ENCODE assay signal across 8 cellular contexts in the genomic region with DNA sequence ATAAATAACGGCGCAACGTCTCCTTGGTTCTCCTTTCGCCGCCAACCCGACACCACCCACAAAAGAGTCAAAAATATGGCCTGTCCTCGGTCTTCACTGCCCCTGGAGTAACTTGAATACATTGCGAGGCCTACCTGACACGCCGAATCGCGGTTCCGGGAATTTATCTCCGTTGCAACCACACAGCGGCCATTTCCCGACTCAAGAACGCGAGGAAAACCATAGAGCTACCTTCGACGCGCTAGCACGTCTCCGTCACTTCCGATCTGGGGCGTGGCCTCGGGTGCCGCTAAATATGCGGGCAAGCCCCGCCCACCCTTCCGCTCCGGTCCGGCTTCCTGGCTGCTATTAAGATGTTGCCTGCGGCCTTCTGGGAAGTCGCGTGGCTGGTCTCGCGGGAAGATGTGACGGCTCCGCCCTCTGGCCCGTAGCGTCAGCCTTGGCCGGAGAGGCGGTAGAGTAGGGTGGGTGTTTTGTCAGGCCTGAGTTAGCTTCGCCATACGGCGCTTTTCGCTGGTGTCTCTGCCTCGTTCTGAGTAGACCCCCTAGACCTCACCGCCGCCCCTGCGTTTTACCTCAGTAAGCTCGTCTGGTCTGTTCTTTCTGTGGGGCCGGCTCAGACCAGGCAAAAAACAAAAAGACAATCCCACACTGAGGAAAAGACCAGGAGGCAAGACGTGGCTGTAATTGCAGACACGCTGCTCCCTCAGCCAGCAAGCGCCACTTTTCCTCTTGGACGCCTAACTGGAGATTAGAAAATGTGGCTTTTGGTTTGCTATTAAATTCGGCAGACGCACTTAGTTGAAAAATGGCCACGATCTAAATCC. TPM values are rescaled to one million over a fixed set of nuclear protein-coding genes. Genes with fewer than 3 reads are reported as not detected.
DNase-seq lines count a peak whose midpoint lies in the region; ATAC-seq and TF ChIP-seq lines count a peak whose summit lies in the region.

A gene with protein sequence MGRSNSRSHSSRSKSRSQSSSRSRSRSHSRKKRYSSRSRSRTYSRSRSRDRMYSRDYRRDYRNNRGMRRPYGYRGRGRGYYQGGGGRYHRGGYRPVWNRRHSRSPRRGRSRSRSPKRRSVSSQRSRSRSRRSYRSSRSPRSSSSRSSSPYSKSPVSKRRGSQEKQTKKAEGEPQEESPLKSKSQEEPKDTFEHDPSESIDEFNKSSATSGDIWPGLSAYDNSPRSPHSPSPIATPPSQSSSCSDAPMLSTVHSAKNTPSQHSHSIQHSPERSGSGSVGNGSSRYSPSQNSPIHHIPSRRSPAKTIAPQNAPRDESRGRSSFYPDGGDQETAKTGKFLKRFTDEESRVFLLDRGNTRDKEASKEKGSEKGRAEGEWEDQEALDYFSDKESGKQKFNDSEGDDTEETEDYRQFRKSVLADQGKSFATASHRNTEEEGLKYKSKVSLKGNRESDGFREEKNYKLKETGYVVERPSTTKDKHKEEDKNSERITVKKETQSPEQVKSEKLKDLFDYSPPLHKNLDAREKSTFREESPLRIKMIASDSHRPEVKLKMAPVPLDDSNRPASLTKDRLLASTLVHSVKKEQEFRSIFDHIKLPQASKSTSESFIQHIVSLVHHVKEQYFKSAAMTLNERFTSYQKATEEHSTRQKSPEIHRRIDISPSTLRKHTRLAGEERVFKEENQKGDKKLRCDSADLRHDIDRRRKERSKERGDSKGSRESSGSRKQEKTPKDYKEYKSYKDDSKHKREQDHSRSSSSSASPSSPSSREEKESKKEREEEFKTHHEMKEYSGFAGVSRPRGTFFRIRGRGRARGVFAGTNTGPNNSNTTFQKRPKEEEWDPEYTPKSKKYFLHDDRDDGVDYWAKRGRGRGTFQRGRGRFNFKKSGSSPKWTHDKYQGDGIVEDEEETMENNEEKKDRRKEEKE (minus strand): TSS at position 268 of the 827 bp plus-strand sequence. CDS start 9,980 bp downstream, outside the sequence.

- peak; percentile 68 to 88 (median 74) for ATAC-seq in natural killer cell

- no peaks in the 10 kb centered on the region for H3K9me3 Mint-ChIP-seq in natural killer cell

- peak within 1 kb of the TSS; percentile 81 for H3K4me3 ChIP-seq in H7 (ENCODE audit: insufficient read depth, low read depth, low read length)

- intact Hi-C loops in natural killer cell (cut with micrococcal nuclease), result loop anchor here (1.0 to 10.0 kb wide), 4 partner anchors 27 to 1425 kb away; a partner anchor contains a TSS

- no peaks in the 10 kb centered on the region for H3K27me3 ChIP-seq in H7 (ENCODE audit: control insufficient read depth, insufficient read depth, low read length)

- H3K4me3 Mint-ChIP-seq in natural killer cell, result peak within 1 kb of the TSS; percentile 98

- DNase-seq in ELF-1 (ENCODE audit: low read depth, low spot score), result peak; percentile 99
- peak; percentile 92 for DNase-seq in H7
- DNase-seq in M059J (ENCODE audit: low read depth), result peak; percentile 99
- DNase-seq in SHP77 (lab: John Stamatoyannopoulos, UW), result peak; percentile 96 to 97
- peak; percentile 99 for DNase-seq in activated effector memory CD4-positive, alpha-beta T cell treated with Interleukin-2 at 50 U/mL for 16 hours
- peak; percentile 100 for DNase-seq in fibroblast of peridontal ligament (ENCODE audit: extremely low read depth)
- DNase-seq in natural killer cell, result peak; percentile 99
- peak; percentile 99 for DNase-seq in stimulated activated naive CD4-positive, alpha-beta T cell treated with Interleukin-2 at 50 U/mL for 16 hours (lab: John Stamatoyannopoulos, UW)

- peaks cover 52 to 63% of the 10 kb centered on the region in 2 donors for H3K4me1 Mint-ChIP-seq in natural killer cell

- H3K27ac Mint-ChIP-seq in natural killer cell, result peak within 1 kb of the TSS; percentile 95 to 99

- peaks cover 14% of the 10 kb centered on the region for H3K36me3 Mint-ChIP-seq in natural killer cell

- no peaks in the 10 kb centered on the region for H3K27me3 Mint-ChIP-seq in natural killer cell (ENCODE audit: low read depth in 2 of 2)

- no peaks in the 10 kb centered on the region; the same call in 1 of the 2 replicates for H3K36me3 ChIP-seq in H7 (replicated peaks; ENCODE audit: control insufficient read depth, insufficient read depth, low read length)

- TF ChIP-seq CTCF in natural killer cell (IDR thresholded peaks at IDR 0.05), result no peak

RNA-seq across cellular contexts. Expression of the gene that starts here (rescaled TPM):
- total RNA-seq in H7 (2014; rRNA removed; shearing (Covaris generic)), result 56.9 and 59.0 TPM in 2 replicates
- 71.8 and 131 TPM in 2 replicates for total RNA-seq in M059J (2014; rRNA removed; shearing (Covaris generic))
- total RNA-seq in natural killer cell, result 100 to 1,000 TPM; 391 to 582 (median 465) TPM

Comparison
In these comparisons a context has a peak if more than half of its experiments do, and no peak if none do; other contexts are left out.
1. Peak in every context shown above with its lines: DNase-seq, ATAC-seq and H3K4me3 ChIP-seq.